ENCODE assay signal across 8 cellular contexts in the genomic region with DNA sequence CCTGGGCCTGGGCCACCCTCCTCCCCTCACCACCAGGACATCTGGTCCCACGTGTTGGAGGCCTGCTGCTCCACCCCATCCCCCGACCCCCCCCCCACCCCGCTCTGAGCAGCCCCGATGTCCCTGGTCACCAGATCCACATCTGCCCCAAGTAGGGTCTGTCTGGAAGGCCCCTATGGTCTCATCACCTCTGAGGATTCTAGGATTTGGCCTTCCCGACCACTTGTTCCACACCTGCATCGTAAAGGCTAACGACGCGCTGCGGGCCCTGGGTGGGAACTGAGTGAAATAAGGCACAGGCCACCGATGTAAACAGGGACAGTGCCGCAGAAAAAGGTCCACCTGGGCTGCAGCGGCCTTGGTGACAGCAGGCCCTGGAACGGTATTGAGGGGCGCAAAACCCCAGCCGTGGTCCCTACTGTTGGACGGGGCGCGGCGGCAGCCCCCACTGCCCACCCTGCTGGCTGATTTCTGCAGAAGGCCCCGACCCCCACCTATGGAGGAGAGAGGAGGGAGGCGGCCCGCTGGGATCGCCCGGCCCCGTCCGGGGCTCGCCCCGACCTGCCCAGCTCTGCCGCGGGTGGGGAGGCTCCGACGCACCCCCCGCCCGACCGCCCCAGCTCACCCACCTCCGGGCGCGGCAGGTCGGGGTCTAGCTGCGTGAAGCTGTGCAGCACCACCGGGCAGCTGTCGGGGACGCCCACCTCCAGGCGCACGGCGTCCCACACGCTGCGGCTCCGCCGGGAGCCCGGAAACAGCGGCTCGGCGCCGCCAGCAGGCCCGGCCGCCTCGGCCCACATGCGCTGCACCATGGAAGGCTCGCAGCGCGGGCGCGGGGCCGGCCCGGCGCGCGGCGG. TPM values are rescaled to one million over a fixed set of nuclear protein-coding genes. Genes with fewer than 3 reads are reported as not detected.
DNase-seq lines count a peak whose midpoint lies in the region; ATAC-seq, FAIRE-seq and TF ChIP-seq lines count a peak whose summit lies in the region.

No MANE protein-coding gene starts in this region.

- H3K4me3 ChIP-seq in WERI-Rb-1 (ENCODE audit: low read depth, low read length), result peak overlapping the region; percentile 51
- peak overlapping the region; percentile 55 to 99 (median 86) for H3K4me3 ChIP-seq in heart left ventricle
- H3K4me3 ChIP-seq in gastrocnemius medialis, result peak overlapping the region; percentile 53 to 86 (median 68)

- FAIRE-seq in GM12891 (lab: Jason Lieb, UNC), result no peak

- no peaks in the 10 kb centered on the region for H3K9me3 ChIP-seq in WERI-Rb-1 (ENCODE audit: severe bottlenecking)
- H3K9me3 ChIP-seq in heart left ventricle, result no peaks in the 10 kb centered on the region
- no peaks in the 10 kb centered on the region for H3K9me3 ChIP-seq in gastrocnemius medialis

- no peak; the same call in 1 of the 2 replicates for TF ChIP-seq POLR2A in GM12891 (IDR thresholded peaks at IDR 0.05; ENCODE audit: low read depth, low read length)
- no peak for TF ChIP-seq POLR2A in heart left ventricle (IDR thresholded peaks at IDR 0.05)
- peak; percentile 67 to 68 for TF ChIP-seq POLR2A in gastrocnemius medialis (IDR thresholded peaks at IDR 0.05)

- H3K27me3 ChIP-seq in WERI-Rb-1 (ENCODE audit: insufficient read depth, low read depth, severe bottlenecking) (no peaks in the 10 kb centered on the region), heart left ventricle (no peaks in the 10 kb centered on the region), gastrocnemius medialis (no peaks in the 10 kb centered on the region)

- peak; percentile 7 for ATAC-seq in HG03064 (IDR thresholded peaks at IDR 0.05; ENCODE audit: low read depth, unreplicated experiment)
- ATAC-seq in heart left ventricle, result peak in 2 of 4 donors; percentile 1 to 2
- ATAC-seq in gastrocnemius medialis, result peak; percentile 7 to 10
- ATAC-seq in HG02759 (IDR thresholded peaks at IDR 0.05; ENCODE audit: unreplicated experiment), result no peak

- 0 to 1% (median 1%) methylated on average over 25 to 71 of the region's 71 CpGs for WGBS in heart left ventricle, 4 donors

- H3K4me1 ChIP-seq in heart left ventricle (peaks cover 12 to 88% (median 71%) of the 10 kb centered on the region in 12 donors), gastrocnemius medialis (peaks cover 58 to 80% of the 10 kb centered on the region in 2 donors)

- H3K36me3 ChIP-seq in WERI-Rb-1 (peaks cover 3% of the 10 kb centered on the region; the same call in 1 of the 2 replicates), heart left ventricle (peaks cover 0 to 7% (median 0%) of the 10 kb centered on the region in 9 donors), gastrocnemius medialis (no peaks in the 10 kb centered on the region)

- intact Hi-C loops in heart left ventricle (cut with DNase I), result no loop called here
- intact Hi-C loops in gastrocnemius medialis (cut with DNase I; ENCODE audit: low total_unique reads), result no loop called here

- in situ Hi-C loops in gastrocnemius medialis (cut with MboI; ENCODE audit: low sequenced_read_pairs in 4 of 4), result no loop called here

- DNase-seq in GM12891 (ENCODE audit: insufficient read length, low spot score) (no peak), WERI-Rb-1 (peak; percentile 67), heart left ventricle (no peak), gastrocnemius medialis (no peak), NCI-H1436 (lab: John Stamatoyannopoulos, UW) (no peak)
- DNase-seq in activated CD4-positive, CD25-positive, alpha-beta regulatory T cell (lab: John Stamatoyannopoulos, UW), result no peak

- peak overlapping the region; percentile 84 for H3K27ac ChIP-seq in WERI-Rb-1
- peak overlapping the region; percentile 47 to 97 (median 90) for H3K27ac ChIP-seq in heart left ventricle
- H3K27ac ChIP-seq in gastrocnemius medialis, result peak overlapping the region; percentile 85 to 98 (median 93)

- no peak for TF ChIP-seq CTCF in WERI-Rb-1 (IDR thresholded peaks at IDR 0.05; ENCODE audit: low read depth, low read length)
- TF ChIP-seq CTCF in heart left ventricle (IDR thresholded peaks at IDR 0.05), result no peak
- TF ChIP-seq CTCF in gastrocnemius medialis (IDR thresholded peaks at IDR 0.05 in 4 of 5, conservative IDR thresholded peaks at IDR 0.05 in 1 of 5), result no peak

TF ChIP-seq in GM12891, 5 proteins besides CTCF, POLR2A, EP300 and RAD21:
- 0 out of 2 replicates have a peak, but pooled peaks have one; percentile 12 for TF ChIP-seq POLR2AphosphoS5 (IDR thresholded peaks at IDR 0.05; ENCODE audit: low read depth, low read length)
- no peak for TF ChIP-seq SPI1 (IDR thresholded peaks at IDR 0.05; ENCODE audit: low read depth, low read length)
- TF ChIP-seq TAF1 (IDR thresholded peaks at IDR 0.05; ENCODE audit: low read depth, low read length), result no peak
- TF ChIP-seq POU2F2 (IDR thresholded peaks at IDR 0.05; ENCODE audit: low read depth, low read length), result 0 out of 2 replicates have a peak, but pooled peaks have one; percentile 4
- TF ChIP-seq PAX5 (IDR thresholded peaks at IDR 0.05; ENCODE audit: insufficient read depth, low read length, severe bottlenecking), result no peak

RNA-seq across cellular contexts. Expression of a gene that starts 0.5 kb away (rescaled TPM):
- 27.7 TPM for polyA plus RNA-seq in GM12891 (2012; ENCODE audit: low read depth, missing spikeins)
- total RNA-seq in heart left ventricle (10 to 100 TPM; 17.8 to 70.1 (median 26.6) TPM), gastrocnemius medialis (10 to 100 TPM; 21.1 to 47.0 (median 36.9) TPM)
- polyA plus RNA-seq in heart left ventricle, result 10 to 100 TPM; 18.3 to 24.8 TPM

RNA-seq across cellular contexts. Expression of a gene that starts 43.1 kb away (rescaled TPM):
- 1.2 TPM for polyA plus RNA-seq in GM12891 (2012; ENCODE audit: low read depth, missing spikeins)
- total RNA-seq in heart left ventricle (10 to 100 TPM in 2 of 9 donors, 1 to 10 TPM in 7; 4.6 to 22.5 (median 7.1) TPM), gastrocnemius medialis (10 to 100 TPM in 1 of 4 donors, 1 to 10 TPM in 2, under 1 TPM in 1; 0.15 to 10.3 (median 5.6) TPM)
- 1 to 10 TPM; 5.4 to 7.0 TPM for polyA plus RNA-seq in heart left ventricle

RNA-seq across cellular contexts. Expression of a gene that starts 58.8 kb away (rescaled TPM):
- polyA plus RNA-seq in GM12891 (2012; ENCODE audit: low read depth, missing spikeins), result 0.89 TPM
- total RNA-seq in heart left ventricle, result 1 to 10 TPM; 1.1 to 4.0 (median 2.8) TPM
- polyA plus RNA-seq in heart left ventricle, result 1 to 10 TPM in 1 of 2 donors, under 1 TPM in 1; 0.61 to 2.1 TPM
- 1 to 10 TPM in 1 of 4 donors, under 1 TPM in 1, not detected in 2; 0.13 to 1.8 TPM for total RNA-seq in gastrocnemius medialis

Comparison
In these comparisons a context has a peak if more than half of its experiments do, and no peak if none do; other contexts are left out.
1. POLR2A ChIP-seq: peak in gastrocnemius medialis (2 of 2); none in GM12891 (single experiment) and heart left ventricle (0 of 2).
2. Peak in every context shown above with its lines, with median percentiles within 50 percentile points of each other: H3K27ac ChIP-seq and H3K4me3 ChIP-seq.